In the genomic region with DNA sequence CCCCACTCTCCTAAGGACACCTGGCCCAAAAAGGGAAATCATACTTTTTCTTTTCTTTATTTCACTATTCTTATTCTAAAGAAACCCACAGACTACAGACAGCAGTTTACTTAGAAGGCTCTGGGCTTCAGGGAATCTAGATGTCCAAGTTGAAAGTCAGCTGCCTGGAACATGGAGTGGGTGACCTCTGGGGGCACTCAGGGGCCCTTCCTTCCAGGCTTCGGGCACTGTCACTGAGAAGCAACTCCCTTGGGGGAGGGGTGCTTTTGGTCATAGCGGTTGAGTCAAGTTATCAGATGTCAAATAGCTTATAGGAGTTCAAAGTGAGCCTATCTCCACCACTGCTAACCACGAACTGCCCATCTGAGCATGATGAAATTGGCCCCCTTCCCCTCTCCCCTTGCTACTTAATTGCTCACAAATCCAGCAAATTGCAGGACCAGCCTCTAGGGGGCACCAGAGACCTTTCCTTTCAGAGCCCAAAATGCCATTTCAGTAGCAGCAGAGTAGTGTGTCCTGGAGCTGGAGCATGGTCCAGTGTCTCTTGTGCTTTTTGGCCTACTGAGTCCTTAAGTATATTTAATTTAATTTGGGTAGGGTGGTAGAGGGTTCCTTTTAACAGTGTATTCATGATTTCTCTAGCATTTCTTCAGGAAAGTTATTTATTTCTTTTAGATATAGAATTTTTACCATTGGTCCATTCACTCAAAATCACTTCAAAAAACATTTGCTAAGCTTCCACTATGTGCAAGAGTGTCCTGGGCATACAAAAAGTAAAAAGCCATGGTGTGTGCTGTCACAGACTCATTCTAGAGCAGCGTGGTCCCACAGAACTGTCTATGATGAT, we compare ENCODE assay signal across 8 cellular contexts.
DNase-seq lines count a peak whose midpoint lies in the region; ATAC-seq and TF ChIP-seq lines count a peak whose summit lies in the region.

No MANE protein-coding gene starts in this region.

- no peak overlapping the region for H4K12ac ChIP-seq in trophoblast cell (ENCODE audit: low read depth, low read length)

- H3K4me3 Mint-ChIP-seq in activated naive CD4-positive, alpha-beta T cell treated with anti-CD3 and anti-CD28 coated beads, Interleukin-2, amount 10 ng/mL, durations not matched to agents 7 days and 5 days, result no peak overlapping the region

- peak overlapping the region; percentile 24 for H3K9ac ChIP-seq in trophoblast cell (ENCODE audit: low read length)

- TF ChIP-seq POLR2A in upper lobe of left lung (IDR thresholded peaks at IDR 0.05), result no peak

- no peak overlapping the region for H2AFZ ChIP-seq in trophoblast cell (ENCODE audit: insufficient read depth, low read length, poor library complexity)

- no peak for TF ChIP-seq EP300 in upper lobe of left lung (IDR thresholded peaks at IDR 0.05)

- H3K9me3 ChIP-seq in trophoblast cell (ENCODE audit: insufficient read depth, low read depth, low read length) (no peaks in the 10 kb centered on the region), upper lobe of left lung (no peaks in the 10 kb centered on the region)

- DNase-seq in AG08396 (ENCODE audit: low spot score), result peak; percentile 65
- peak; percentile 55 for DNase-seq in LNCaP clone FGC (ENCODE audit: low read depth)
- DNase-seq in SK-N-DZ (ENCODE audit: low spot score), result peak; percentile 80
- peak; percentile 77 for DNase-seq in activated naive CD4-positive, alpha-beta T cell treated with anti-CD3 and anti-CD28 coated beads, Interleukin-2, amount 10 ng/mL, durations not matched to agents 7 days and 5 days
- peak; percentile 85 for DNase-seq in glomerular visceral epithelial cell (ENCODE audit: extremely low spot score)
- peak; percentile 75 to 91 for DNase-seq in trophoblast cell
- DNase-seq in upper lobe of left lung, result peak in 1 of 2 donors; percentile 62

- WGBS in trophoblast cell (ENCODE audit: extremely low coverage, insufficient coverage, insufficient read length), result no CpG with 5 or more reads among the region's 4 CpGs
- 13 to 46% methylated on average over 3 to 4 of the region's 4 CpGs for WGBS in upper lobe of left lung, 2 donors

- H3K4me1 Mint-ChIP-seq in activated naive CD4-positive, alpha-beta T cell treated with anti-CD3 and anti-CD28 coated beads, Interleukin-2, amount 10 ng/mL, durations not matched to agents 7 days and 5 days, result no peaks in the 10 kb centered on the region

- H2BK120ac ChIP-seq in trophoblast cell (ENCODE audit: insufficient read depth, low read length, poor library complexity), result peak overlapping the region; percentile 48

- ATAC-seq in GM18867 (IDR thresholded peaks at IDR 0.05; ENCODE audit: unreplicated experiment), result peak; percentile 66
- peak; percentile 84 to 90 for ATAC-seq in upper lobe of left lung (ENCODE audit: low FRiP score in 2 of 2)

- no peak overlapping the region for H3K18ac ChIP-seq in trophoblast cell (ENCODE audit: low read length)

- CTCF ChIA-PET in activated naive CD4-positive, alpha-beta T cell treated with anti-CD3 and anti-CD28 coated beads, Interleukin-2, amount 10 ng/mL, durations not matched to agents 7 days and 5 days (lab: Charles Lee), result interaction anchor here (0.6 to 5.9 kb wide), 13 partner anchors 9 to 539 kb away, joined by 3 to 83 read pairs (median 4); no protein-coding TSS in a partner anchor

- H4K91ac ChIP-seq in trophoblast cell (ENCODE audit: low read depth, low read length), result peak overlapping the region; percentile 71

- H3K27me3 ChIP-seq in trophoblast cell (ENCODE audit: insufficient read depth, low read length), result no peaks in the 10 kb centered on the region
- H3K27me3 ChIP-seq in upper lobe of left lung, result no peaks in the 10 kb centered on the region

- H3K9me3 Mint-ChIP-seq in activated naive CD4-positive, alpha-beta T cell treated with anti-CD3 and anti-CD28 coated beads, Interleukin-2, amount 10 ng/mL, durations not matched to agents 7 days and 5 days, result no peaks in the 10 kb centered on the region

- TF ChIP-seq CTCF in LNCaP clone FGC (IDR thresholded peaks at IDR 0.05; ENCODE audit: control insufficient read depth, extremely low read depth, insufficient read depth), result peak; percentile 97
- peak; percentile 74 to 92 (median 80) for TF ChIP-seq CTCF in upper lobe of left lung (IDR thresholded peaks at IDR 0.05)

- peak overlapping the region; percentile 70 for H2BK12ac ChIP-seq in trophoblast cell (ENCODE audit: low read length)

- H3K4me3 ChIP-seq in LNCaP clone FGC (ENCODE audit: low read depth, low read length) (no peak overlapping the region), trophoblast cell (ENCODE audit: low read depth, low read length) (no peak overlapping the region), upper lobe of left lung (no peak overlapping the region)

- H3K14ac ChIP-seq in trophoblast cell (ENCODE audit: low read length), result no peak overlapping the region

- no peak overlapping the region for H3K4me2 ChIP-seq in trophoblast cell (ENCODE audit: low read length)

- H3K27me3 Mint-ChIP-seq in activated naive CD4-positive, alpha-beta T cell treated with anti-CD3 and anti-CD28 coated beads, Interleukin-2, amount 10 ng/mL, durations not matched to agents 7 days and 5 days, result peaks cover 6% of the 10 kb centered on the region

- H3K27ac Mint-ChIP-seq in activated naive CD4-positive, alpha-beta T cell treated with anti-CD3 and anti-CD28 coated beads, Interleukin-2, amount 10 ng/mL, durations not matched to agents 7 days and 5 days, result no peak overlapping the region

- no peaks in the 10 kb centered on the region for H3K36me3 Mint-ChIP-seq in activated naive CD4-positive, alpha-beta T cell treated with anti-CD3 and anti-CD28 coated beads, Interleukin-2, amount 10 ng/mL, durations not matched to agents 7 days and 5 days

- H3K79me2 ChIP-seq in trophoblast cell (ENCODE audit: control insufficient read depth, insufficient read depth, low read length, poor library complexity), result no peaks in the 10 kb centered on the region

- H3K27ac ChIP-seq in trophoblast cell (ENCODE audit: low read depth, low read length) (peak overlapping the region; percentile 35), upper lobe of left lung (no peak overlapping the region)

- H3K23ac ChIP-seq in trophoblast cell (ENCODE audit: low read length), result no peak overlapping the region

- H3K36me3 ChIP-seq in trophoblast cell (ENCODE audit: control insufficient read depth in 1 of 2, insufficient read depth in 2 of 2, low read length in 2 of 2) (no peaks in the 10 kb centered on the region), upper lobe of left lung (no peaks in the 10 kb centered on the region)

- H2BK5ac ChIP-seq in trophoblast cell (ENCODE audit: low read depth, low read length, poor library complexity), result peak overlapping the region; percentile 29

- peak overlapping the region; percentile 22 for H2AK5ac ChIP-seq in trophoblast cell (ENCODE audit: low read length)

- no peaks in the 10 kb centered on the region for H3K4me1 ChIP-seq in trophoblast cell (ENCODE audit: control insufficient read depth in 1 of 2, insufficient read depth in 2 of 2, low read length in 2 of 2)
- H3K4me1 ChIP-seq in upper lobe of left lung, result no peaks in the 10 kb centered on the region

- H3K79me1 ChIP-seq in trophoblast cell (ENCODE audit: low read length), result peaks cover 13% of the 10 kb centered on the region

- peak overlapping the region; percentile 19 for H3K4ac ChIP-seq in trophoblast cell (ENCODE audit: low read depth, low read length)

- H4K8ac ChIP-seq in trophoblast cell (ENCODE audit: low read depth, low read length), result no peak overlapping the region
